Comparison of ENCODE assay signal across 8 cellular contexts in the genomic region with DNA sequence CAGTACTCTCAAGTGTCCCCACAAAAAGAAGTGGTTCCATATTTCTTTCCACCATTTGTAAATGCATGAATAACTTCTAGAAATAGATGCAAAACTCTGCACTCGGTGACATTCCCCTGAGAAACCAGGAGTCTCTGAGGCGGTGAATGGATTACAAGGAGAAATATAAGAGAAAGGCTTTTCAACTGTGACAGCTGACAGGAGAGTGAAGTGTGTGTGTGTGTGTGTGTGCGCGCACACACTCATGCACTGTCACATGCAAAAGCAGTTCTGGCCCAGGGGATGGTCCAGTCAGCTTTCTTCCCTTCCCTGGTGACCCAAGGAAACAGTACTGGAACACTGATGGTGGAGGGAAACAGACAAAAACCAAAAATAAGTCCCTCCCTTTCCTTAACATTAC.
"Had no signal": no experiment of that assay in that cellular context is flagged by ENCODE, and none has a peak within 500 bp of the region (broad histone marks: within the 10 kb centered on the region; RNA-seq: fewer than 3 reads in every experiment).

No MANE protein-coding gene starts in this region.

- DNase-seq: HFFc6, KBM-7 had no signal

- H2AFZ ChIP-seq: GM23338 had no signal

- H3K4me3 Mint-ChIP-seq: GM23338, HFFc6, IgD-negative memory B cell had no signal

- H3K4me1 ChIP-seq: HAP-1 had no signal

- H3K4me2 ChIP-seq: GM23338 had no signal

- H3K4me3 ChIP-seq: GM23338, HAP-1 had no signal

- H3K36me3 ChIP-seq: HAP-1 had no signal

- H3K27me3 Mint-ChIP-seq: IgD-negative memory B cell had no signal

- H3K27ac Mint-ChIP-seq: GM23338, HFFc6, IgD-negative memory B cell had no signal

- ATAC-seq: HCT116, HepG2 had no signal

- H3K9me3 Mint-ChIP-seq: GM23338, HFFc6 had no signal

- H3K4me1 Mint-ChIP-seq: IgD-negative memory B cell had no signal

- H3K36me3 Mint-ChIP-seq: IgD-negative memory B cell had no signal

- H3K9me3 ChIP-seq: HAP-1 had no signal

- H3K27ac ChIP-seq: HL-60 had no signal
